ENCODE assay signal across 1 cellular context in the genomic region with DNA sequence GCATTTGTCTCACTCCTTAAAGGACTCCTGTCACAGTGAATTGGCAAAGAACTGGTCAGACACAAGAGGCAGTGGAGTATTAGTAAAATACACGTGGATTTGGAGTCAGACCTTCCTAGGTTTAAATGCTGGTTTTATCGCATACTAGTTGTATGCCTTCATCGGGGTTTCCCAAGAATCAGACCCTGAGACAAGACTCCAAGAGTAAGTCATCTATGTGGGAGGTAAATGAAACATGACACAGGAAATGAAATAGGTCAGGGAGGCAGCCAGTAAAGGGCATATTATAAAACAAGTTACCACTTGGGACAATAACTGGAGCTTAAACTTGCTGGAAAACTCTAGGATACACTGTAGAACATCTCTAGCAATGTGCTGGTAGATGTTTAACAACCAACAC. TPM values are rescaled to one million over a fixed set of nuclear protein-coding genes. Genes with fewer than 3 reads are reported as not detected.
"Had no signal": no experiment of that assay in that cellular context is flagged by ENCODE, and none has a peak within 500 bp of the region (broad histone marks: within the 10 kb centered on the region; RNA-seq: fewer than 3 reads in every experiment).

No MANE protein-coding gene starts in this region.

RNA-seq across cellular contexts. Expression of a gene that starts 59.8 kb away (rescaled TPM):
- total RNA-seq: activated CD4-positive, alpha-beta memory T cell treated with anti-CD3 and anti-CD28 coated beads, Interleukin-2, amount 10 ng/mL, durations not matched to agents 7 days and 5 days had no signal
